In genomic region chr12:132788375-132789098, GRCh38 we compare ENCODE assay signal across 15 cellular contexts. TPM values are rescaled to one million over a fixed set of nuclear protein-coding genes. Genes with fewer than 3 reads are reported as not detected.
DNase-seq lines count a peak whose midpoint lies in the region; ATAC-seq, FAIRE-seq and TF ChIP-seq lines count a peak whose summit lies in the region.
"Had no signal": no experiment of that assay in that cellular context is flagged by ENCODE, and none has a peak within 500 bp of the region (broad histone marks: within the 10 kb centered on the region; RNA-seq: fewer than 3 reads in every experiment).

No MANE protein-coding gene starts in this region.

- peak; percentile 64 for DNase-seq in AG20443 (ENCODE audit: low spot score)
- peak; percentile 60 for DNase-seq in D341Med (ENCODE audit: low spot score)
- DNase-seq in T-helper 17 cell = no peak
- DNase-seq in HepG2 (ENCODE audit: low spot score) = no peak
- no peak for DNase-seq in NCI-H1436 treated with DMSO at 0.1 percent for 48 hours (lab: John Stamatoyannopoulos, UW)
- DNase-seq in globus pallidus (ENCODE audit: low spot score) = no peak
- DNase-seq: NCI-H1417, Peyer's patch, small intestine, tibial artery had no signal

- TF ChIP-seq EP300 in HepG2 (IDR thresholded peaks at IDR 0.05; ENCODE audit: low read depth in 2 of 2, low read length in 2 of 2) (no peak), HepG2 (CRISPR knock-in tag; IDR thresholded peaks at IDR 0.05; ENCODE audit: borderline replicate concordance) (no peak)

- POLR2A ChIA-PET in HepG2 (lab: Yijun Ruan, JAX) = no interaction called here

- H3K4me1 ChIP-seq in HepG2 (ENCODE audit: insufficient read depth, low read length) = no peaks in the 10 kb centered on the region
- H3K4me1 ChIP-seq: BLaER1 treated with 17β-estradiol and CSF1 and Interleukin-3, amounts not matched to agents 10 nM and 100 nM; HAP-1; Peyer's patch; tibial artery had no signal

- CTCF ChIA-PET in HepG2 (lab: Yijun Ruan, JAX; ENCODE audit: low intra/inter-chr PET ratio, low total read pairs) = no interaction called here

- no peaks in the 10 kb centered on the region; a peak in 1 of 5 replicates for H3K27me3 ChIP-seq in HepG2 (ENCODE audit: control insufficient read depth in 1 of 2, insufficient read depth in 2 of 2, low read length in 2 of 2)
- H3K27me3 ChIP-seq: BLaER1 treated with 17β-estradiol and CSF1 and Interleukin-3, amounts not matched to agents 10 nM and 100 nM; Peyer's patch; tibial artery had no signal

- H3K36me3 ChIP-seq in HepG2 (replicated peaks in 1 of 2; ENCODE audit: control insufficient read depth in 1 of 2, insufficient read depth in 2 of 2, low read length in 2 of 2) = peaks cover 32 to 59% of the 10 kb centered on the region in 2 experiments; a peak in 4 of 5 replicates

- TF ChIP-seq CTCF in HepG2 (CRISPR knock-in tag; IDR thresholded peaks at IDR 0.05) = no peak

- in situ Hi-C loops in HepG2 (cut with HindIII; ENCODE audit: extremely low pct_ligation_motif_present, low pct_unique_long_range_greater_than_20kb) = no loop called here

- H4K20me1 ChIP-seq in HepG2 (ENCODE audit: insufficient read depth, low read length) = no peaks in the 10 kb centered on the region

- H3K36me3 Mint-ChIP-seq in T-helper 17 cell (ENCODE audit: low read depth) = peaks cover 10% of the 10 kb centered on the region

- H3K27ac Mint-ChIP-seq in T-helper 17 cell = peak overlapping the region; percentile 27
- H3K27ac Mint-ChIP-seq: progenitor cell of endocrine pancreas had no signal

- H3K4me1 Mint-ChIP-seq in T-helper 17 cell = peaks cover 7% of the 10 kb centered on the region

- ATAC-seq in T-helper 17 cell = no peak
- ATAC-seq in HepG2 = peak; percentile 28
- ATAC-seq in GM18511 (IDR thresholded peaks at IDR 0.05; ENCODE audit: unreplicated experiment) = no peak

- H3K4me3 ChIP-seq in HepG2 (replicated peaks in 1 of 3; ENCODE audit: insufficient read depth in 1 of 3, low read depth in 2 of 3, low read length in 3 of 3) = no peak overlapping the region
- H3K4me3 ChIP-seq: BLaER1 treated with 17β-estradiol and CSF1 and Interleukin-3, amounts not matched to agents 10 nM and 100 nM; HAP-1; Peyer's patch; tibial artery had no signal

- H3K9me3 ChIP-seq in T-helper 17 cell (ENCODE audit: control insufficient read depth, low read length, poor library complexity, severe bottlenecking) (no peaks in the 10 kb centered on the region), HepG2 (ENCODE audit: low read length) (no peaks in the 10 kb centered on the region)
- H3K9me3 ChIP-seq: BLaER1 treated with 17β-estradiol and CSF1 and Interleukin-3, amounts not matched to agents 10 nM and 100 nM; HAP-1; Peyer's patch; tibial artery had no signal

- 96% methylated on average over 29 of the region's 29 CpGs for WGBS in HepG2 (ENCODE audit: low lambda C conversion rate)

- no peak for FAIRE-seq in HepG2 (lab: Jason Lieb, UNC)
- FAIRE-seq: small intestine had no signal

- H3K79me2 ChIP-seq in HepG2 (ENCODE audit: insufficient read depth, low read length) = no peaks in the 10 kb centered on the region

- TF ChIP-seq RAD21 in HepG2 (CRISPR knock-in tag; IDR thresholded peaks at IDR 0.05) = no peak

- no peak overlapping the region for H2AFZ ChIP-seq in HepG2 (ENCODE audit: low read length)

- peak overlapping the region; percentile 33 for H3K4me3 Mint-ChIP-seq in T-helper 17 cell

- no peak overlapping the region for H3K4me2 ChIP-seq in HepG2 (ENCODE audit: low read depth, low read length)
- H3K4me2 ChIP-seq: BLaER1 treated with 17β-estradiol and CSF1 and Interleukin-3, amounts not matched to agents 10 nM and 100 nM had no signal

- H3K27me3 Mint-ChIP-seq in T-helper 17 cell = no peaks in the 10 kb centered on the region
- H3K27me3 Mint-ChIP-seq: progenitor cell of endocrine pancreas had no signal

- H3K9ac ChIP-seq in HepG2 (ENCODE audit: insufficient read depth, low read depth, low read length) = no peak overlapping the region
- H3K9ac ChIP-seq: BLaER1 treated with 17β-estradiol and CSF1 and Interleukin-3, amounts not matched to agents 10 nM and 100 nM had no signal

- intact Hi-C loops in HepG2 (cut with micrococcal nuclease; ENCODE audit: unreplicated experiment) = no loop called here

- no TSS peak for BruUV-seq in HepG2 (replicated peaks; lab: Mats Ljungman, UMichigan)

- no peak for TF ChIP-seq POLR2A in HepG2 (IDR thresholded peaks at IDR 0.05; ENCODE audit: insufficient read depth in 1 of 2, low read depth in 2 of 2, low read length in 2 of 2)

- no peak overlapping the region for H3K27ac ChIP-seq in HepG2 (ENCODE audit: extremely low read length, insufficient read depth, low read length)
- H3K27ac ChIP-seq: BLaER1 treated with 17β-estradiol and CSF1 and Interleukin-3, amounts not matched to agents 10 nM and 100 nM; epithelial cell of prostate; Peyer's patch; tibial artery had no signal

TF ChIP-seq in HepG2, 621 proteins besides CTCF, POLR2A, EP300 and RAD21 (continues in another document):
- TF ChIP-seq PAX8 (CRISPR knock-in tag; IDR thresholded peaks at IDR 0.05; ENCODE audit: borderline replicate concordance) (no peak), IRF9 (CRISPR knock-in tag; IDR thresholded peaks at IDR 0.05; ENCODE audit: borderline replicate concordance) (no peak), RORA (CRISPR knock-in tag; IDR thresholded peaks at IDR 0.05) (no peak), NFATC3 (CRISPR knock-in tag; IDR thresholded peaks at IDR 0.05) (no peak), YEATS4 (CRISPR knock-in tag; IDR thresholded peaks at IDR 0.05; ENCODE audit: borderline replicate concordance) (no peak), ARHGAP35 (CRISPR knock-in tag; IDR thresholded peaks at IDR 0.05; ENCODE audit: borderline replicate concordance) (no peak), HNRNPLL (IDR thresholded peaks at IDR 0.05; ENCODE audit: low read depth, low read length, poor library complexity, severe bottlenecking) (peak; percentile 9), AGO2 (optimal IDR thresholded peaks at IDR 0.05; ENCODE audit: low read depth, low read length) (peak; percentile 2)

RNA-seq across cellular contexts. Expression of gene ANKLE2, which starts 26.9 kb away (rescaled TPM):
- total RNA-seq in T-helper 17 cell (10 to 100 TPM; 82.4 to 84.2 TPM), HepG2 (2016; rRNA removed; fragmentation: Illumina TruSeq; extraction: Trizol) (16.2 and 35.3 TPM in 2 replicates)
- total RNA-seq in HepG2 (2016; cell fraction: cytosol; rRNA removed; fragmentation: Illumina TruSeq; extraction: Trizol; ENCODE audit: low read depth) = 20.1 and 20.5 TPM in 2 replicates
- total RNA-seq in HepG2 (2016; cell fraction: insoluble cytoplasmic fraction; rRNA removed; fragmentation: Illumina TruSeq; extraction: Trizol) = 14.0 and 36.7 TPM in 2 replicates
- total RNA-seq in HepG2 (2016; cell fraction: membrane; rRNA removed; fragmentation: Illumina TruSeq; extraction: Trizol) = 16.8 and 21.8 TPM in 2 replicates
- 62.3 and 64.4 TPM in 2 replicates for total RNA-seq in HepG2 (2016; cell fraction: nucleus; rRNA removed; fragmentation: Illumina TruSeq; extraction: Trizol)
- 37.1 and 51.2 TPM in 2 replicates for polyA plus RNA-seq in HepG2 (2011; rRNA removed)
- polyA plus RNA-seq in HepG2 (2011; cell fraction: cytosol; rRNA removed) = 23.3 and 24.4 TPM in 2 replicates
- polyA plus RNA-seq in HepG2 (2011; cell fraction: nucleus; rRNA removed) = 163 and 166 TPM in 2 replicates
- 30.1 and 31.6 TPM in 2 replicates for polyA plus RNA-seq in HepG2 (2012)
- 3.0 and 3.4 TPM in 2 replicates for polyA plus RNA-seq in HepG2 (2016; cell fraction: cytosol; fragmentation: Illumina TruSeq; extraction: Trizol; ENCODE audit: low read depth)
- 12.3 and 14.0 TPM in 2 replicates for polyA plus RNA-seq in HepG2 (2016; cell fraction: insoluble cytoplasmic fraction; fragmentation: Illumina TruSeq; extraction: Trizol; ENCODE audit: low read depth)
- polyA plus RNA-seq in HepG2 (2016; cell fraction: membrane; fragmentation: Illumina TruSeq; extraction: Trizol; ENCODE audit: low read depth) = 7.1 and 7.4 TPM in 2 replicates
- polyA plus RNA-seq in HepG2 (2016; cell fraction: nucleus; fragmentation: Illumina TruSeq; extraction: Trizol; ENCODE audit: insufficient read depth, low read depth) = 129 and 136 TPM in 2 replicates
- 183 and 431 TPM in 2 replicates for polyA minus RNA-seq in HepG2 (2011; rRNA and poly(A)+ RNA removed; ENCODE audit: low replicate concordance)
- 26.3 and 37.6 TPM in 2 replicates for polyA minus RNA-seq in HepG2 (2011; cell fraction: cytosol; rRNA and poly(A)+ RNA removed)
- polyA minus RNA-seq in HepG2 (2011; cell fraction: nucleus; rRNA and poly(A)+ RNA removed) = 111 and 121 TPM in 2 replicates

RNA-seq across cellular contexts. Expression of gene GOLGA3, which starts 40.1 kb away (rescaled TPM):
- 10 to 100 TPM; 44.0 to 45.4 TPM for total RNA-seq in T-helper 17 cell
- total RNA-seq in HepG2 (2016; rRNA removed; fragmentation: Illumina TruSeq; extraction: Trizol) = 36.0 and 43.0 TPM in 2 replicates
- 15.6 and 17.8 TPM in 2 replicates for total RNA-seq in HepG2 (2016; cell fraction: cytosol; rRNA removed; fragmentation: Illumina TruSeq; extraction: Trizol; ENCODE audit: low read depth)
- total RNA-seq in HepG2 (2016; cell fraction: insoluble cytoplasmic fraction; rRNA removed; fragmentation: Illumina TruSeq; extraction: Trizol) = 31.7 and 41.8 TPM in 2 replicates
- 26.6 and 27.1 TPM in 2 replicates for total RNA-seq in HepG2 (2016; cell fraction: membrane; rRNA removed; fragmentation: Illumina TruSeq; extraction: Trizol)
- 40.4 and 48.3 TPM in 2 replicates for total RNA-seq in HepG2 (2016; cell fraction: nucleus; rRNA removed; fragmentation: Illumina TruSeq; extraction: Trizol)
- polyA plus RNA-seq in HepG2 (2011; rRNA removed) = 22.0 and 22.7 TPM in 2 replicates
- 17.7 and 27.7 TPM in 2 replicates for polyA plus RNA-seq in HepG2 (2011; cell fraction: cytosol; rRNA removed)
- 63.9 and 77.3 TPM in 2 replicates for polyA plus RNA-seq in HepG2 (2011; cell fraction: nucleus; rRNA removed)
- polyA plus RNA-seq in HepG2 (2012) = 10.9 and 13.5 TPM in 2 replicates
- polyA plus RNA-seq in HepG2 (2016; cell fraction: cytosol; fragmentation: Illumina TruSeq; extraction: Trizol; ENCODE audit: low read depth) = 9.3 and 9.4 TPM in 2 replicates
- 14.3 and 16.9 TPM in 2 replicates for polyA plus RNA-seq in HepG2 (2016; cell fraction: insoluble cytoplasmic fraction; fragmentation: Illumina TruSeq; extraction: Trizol; ENCODE audit: low read depth)
- polyA plus RNA-seq in HepG2 (2016; cell fraction: membrane; fragmentation: Illumina TruSeq; extraction: Trizol; ENCODE audit: low read depth) = 9.7 and 12.3 TPM in 2 replicates
- 48.3 and 55.7 TPM in 2 replicates for polyA plus RNA-seq in HepG2 (2016; cell fraction: nucleus; fragmentation: Illumina TruSeq; extraction: Trizol; ENCODE audit: insufficient read depth, low read depth)
- polyA minus RNA-seq in HepG2 (2011; rRNA and poly(A)+ RNA removed; ENCODE audit: low replicate concordance) = 38.7 and 87.6 TPM in 2 replicates
- polyA minus RNA-seq in HepG2 (2011; cell fraction: cytosol; rRNA and poly(A)+ RNA removed) = 27.6 and 33.4 TPM in 2 replicates
- polyA minus RNA-seq in HepG2 (2011; cell fraction: nucleus; rRNA and poly(A)+ RNA removed) = 40.3 and 67.0 TPM in 2 replicates

Comparison
In these comparisons a context has a peak if more than half of its experiments do, and no peak if none do; other contexts are left out.
1. DNase-seq: peak in AG20443 (single experiment) and D341Med (single experiment); none in T-helper 17 cell (0 of 3), HepG2 (single experiment), NCI-H1436 treated with DMSO at 0.1 percent for 48 hours (single experiment) and globus pallidus (single experiment).